Comparison of ENCODE assay signal across 8 cellular contexts in the genomic region with DNA sequence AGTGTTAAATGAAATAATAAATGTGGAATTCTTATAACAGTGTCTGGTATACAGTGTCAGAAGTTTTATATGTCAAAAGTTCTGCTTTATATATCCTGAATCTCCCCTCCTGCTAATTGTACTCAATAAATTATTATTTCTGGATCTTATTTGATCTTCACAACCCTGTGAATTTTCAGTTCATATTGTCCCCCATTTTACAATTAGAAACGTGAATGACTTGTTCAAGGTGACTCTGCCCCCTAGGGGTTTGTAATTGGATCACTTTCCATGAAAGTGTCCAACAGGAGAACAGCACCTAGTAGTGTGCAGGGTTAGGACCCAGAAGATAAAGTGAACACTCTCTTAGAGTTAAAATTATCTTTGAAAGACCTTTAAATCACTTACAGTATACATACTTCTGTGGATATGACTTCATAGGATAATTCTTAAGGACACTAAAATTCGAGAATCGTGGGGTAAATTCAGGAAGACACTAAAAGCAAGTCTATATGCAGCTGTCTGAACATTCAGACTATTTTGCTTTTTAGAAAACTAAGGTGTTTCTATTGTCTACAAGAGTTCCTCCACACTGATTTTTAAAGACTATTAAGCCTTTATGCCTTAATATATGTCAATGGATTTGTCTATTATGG. TPM values are rescaled to one million over a fixed set of nuclear protein-coding genes. Genes with fewer than 3 reads are reported as not detected.
DNase-seq lines count a peak whose midpoint lies in the region; ATAC-seq and TF ChIP-seq lines count a peak whose summit lies in the region.

No MANE protein-coding gene starts in this region.

- intact Hi-C loops in OCI-LY7 (cut with micrococcal nuclease; ENCODE audit: unreplicated experiment) = no loop called here

- H3K4me1 ChIP-seq in OCI-LY7 (ENCODE audit: insufficient read depth, low read length, poor library complexity, severe bottlenecking) = no peaks in the 10 kb centered on the region

- H3K4me2 ChIP-seq in OCI-LY7 (ENCODE audit: low read length) = no peak overlapping the region

- H3K4me3 ChIP-seq in GM06990 (replicated peaks; ENCODE audit: low read depth, low read length) (no peak overlapping the region), OCI-LY7 (ENCODE audit: low read depth, low read length, poor library complexity, severe bottlenecking) (no peak overlapping the region)

- no peak overlapping the region for H2AFZ ChIP-seq in OCI-LY7 (ENCODE audit: low read length)

- CTCF ChIA-PET in OCI-LY7 (lab: Charles Lee; ENCODE audit: unreplicated experiment) = no interaction called here

- no peaks in the 10 kb centered on the region for H4K20me1 ChIP-seq in OCI-LY7 (ENCODE audit: insufficient read depth, low read length)

- H3K9me3 ChIP-seq in OCI-LY7 (ENCODE audit: low read length) = no peaks in the 10 kb centered on the region

- no peaks in the 10 kb centered on the region for H3K9me2 ChIP-seq in OCI-LY7 (ENCODE audit: insufficient read depth, low read length)

- POLR2A ChIA-PET in OCI-LY7 (lab: Charles Lee) = no interaction called here

- TF ChIP-seq CTCF in GM06990 (IDR thresholded peaks at IDR 0.05; ENCODE audit: insufficient read depth, low read length, poor library complexity, severe bottlenecking) (peak; percentile 56), OCI-LY7 (conservative IDR thresholded peaks at IDR 0.05; ENCODE audit: low read length) (peak; percentile 78)

- ATAC-seq in HG02623 (IDR thresholded peaks at IDR 0.05; ENCODE audit: unreplicated experiment) (no peak), GM18519 (IDR thresholded peaks at IDR 0.05; ENCODE audit: low FRiP score, unreplicated experiment) (no peak)

- H3K27ac ChIP-seq in OCI-LY7 (ENCODE audit: low read depth, low read length, poor library complexity, severe bottlenecking) = no peak overlapping the region

- no peaks in the 10 kb centered on the region for H3K79me2 ChIP-seq in OCI-LY7 (ENCODE audit: insufficient read depth, low read depth, low read length)

- BruUV-seq in OCI-LY7 (replicated peaks; lab: Mats Ljungman, UMichigan) = no TSS peak

- H3K27me3 ChIP-seq in GM06990 (replicated peaks; ENCODE audit: control insufficient read depth, insufficient read depth, low read length) = no peaks in the 10 kb centered on the region

- H3K36me3 ChIP-seq in GM06990 (ENCODE audit: control insufficient read depth, insufficient read depth, low read length) (no peaks in the 10 kb centered on the region), OCI-LY7 (ENCODE audit: insufficient read depth, low read length) (no peaks in the 10 kb centered on the region)

- DNase-seq in A172 (ENCODE audit: low spot score) (peak; percentile 45), GM06990 (ENCODE audit: extremely low read depth, insufficient read length) (no peak), OCI-LY7 (ENCODE audit: low spot score) (peak; percentile 45), fibroblast of peridontal ligament (ENCODE audit: extremely low read depth) (peak; percentile 58), foreskin melanocyte (no peak)
- DNase-seq in NK-92 treated with Interleukin-12 subunit alpha and Interleukin-12 subunit beta, amount 100 ng/mL, for 24 hours (lab: John Stamatoyannopoulos, UW) = no peak

RNA-seq across cellular contexts. Expression of gene DDR2, which starts 4.5 kb away (rescaled TPM):
- total RNA-seq in A172 (2014; rRNA removed; shearing (Covaris generic)) = 73.0 and 84.2 TPM in 2 replicates
- not detected in 2 replicates for total RNA-seq in OCI-LY7 (2014; rRNA removed; shearing (Covaris generic))
- 0.19 and 0.41 TPM in 2 replicates for total RNA-seq in OCI-LY7 (2022)

Comparison
In these comparisons a context has a peak if more than half of its experiments do, and no peak if none do; other contexts are left out.
1. DNase-seq: peak in A172 (single experiment), OCI-LY7 (single experiment) and fibroblast of peridontal ligament (single experiment); none in GM06990 (single experiment), foreskin melanocyte (single experiment) and NK-92 treated with Interleukin-12 subunit alpha and Interleukin-12 subunit beta, amount 100 ng/mL, for 24 hours (single experiment).
2. RNA of gene DDR2, which starts 4.5 kb away (total RNA-seq): 73.0 to 84.2 TPM in A172; 0.19 to 0.41 TPM in OCI-LY7; every median in the first group is over 10 times any median in the second.